25 cellular contexts compared by ENCODE assay signal in the genomic region with DNA sequence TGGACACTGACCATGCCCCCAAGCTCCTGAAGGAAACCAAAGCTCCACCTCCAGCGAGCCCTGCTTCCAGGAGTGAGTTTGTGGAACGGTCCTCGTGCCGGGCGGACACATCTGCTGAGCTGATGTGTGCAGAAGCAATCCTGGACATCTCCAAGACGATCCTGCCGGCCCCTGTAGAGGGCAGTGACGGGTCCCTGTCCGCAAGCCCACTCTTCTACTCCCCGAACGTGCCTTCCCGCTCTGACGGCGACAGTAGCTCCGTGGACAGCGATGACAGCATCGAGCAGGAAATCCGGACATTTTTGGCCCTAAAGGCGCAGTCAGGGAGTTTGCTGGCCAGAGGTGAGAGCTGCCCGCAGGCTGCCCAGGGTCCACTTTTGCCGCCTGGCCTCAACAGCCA. TPM values are rescaled to one million over a fixed set of nuclear protein-coding genes. Genes with fewer than 3 reads are reported as not detected.
DNase-seq lines count a peak whose midpoint lies in the region; ATAC-seq, FAIRE-seq and TF ChIP-seq lines count a peak whose summit lies in the region.
"Had no signal": no experiment of that assay in that cellular context is flagged by ENCODE, and none has a peak within 500 bp of the region (broad histone marks: within the 10 kb centered on the region; RNA-seq: fewer than 3 reads in every experiment).

No MANE protein-coding gene starts in this region.

- H2AFZ ChIP-seq in H9 (ENCODE audit: low read length): no peak overlapping the region
- H2AFZ ChIP-seq in HepG2 (ENCODE audit: low read length): no peak overlapping the region
- H2AFZ ChIP-seq in neuronal stem cell (ENCODE audit: low read length): no peak overlapping the region
- H2AFZ ChIP-seq: GM23338 had no signal

- no CpG with 5 or more reads among the region's 21 CpGs for WGBS in H9 (ENCODE audit: extremely low coverage, insufficient read length, low lambda C conversion rate)
- WGBS in HepG2 (ENCODE audit: low lambda C conversion rate): 95% methylated on average over 16 of the region's 21 CpGs
- WGBS in neuronal stem cell (ENCODE audit: extremely low coverage in 2 of 2, insufficient read length in 2 of 2, insufficient replicate concordance in 1 of 2), 2 donors: no CpG with 5 or more reads among the region's 21 CpGs
- 85% methylated on average over 15 of the region's 21 CpGs for WGBS in esophagus muscularis mucosa

- H4K20me1 ChIP-seq in H9 (ENCODE audit: control insufficient read depth, insufficient read depth, insufficient read length) (no peaks in the 10 kb centered on the region), HepG2 (ENCODE audit: insufficient read depth, low read length) (no peaks in the 10 kb centered on the region)

- H4K5ac ChIP-seq in H9 (ENCODE audit: insufficient read length, low read depth, low read length): no peak overlapping the region

- H3K4me3 Mint-ChIP-seq in H9: no peak overlapping the region
- H3K4me3 Mint-ChIP-seq: CD4-positive, alpha-beta memory T cell; GM23338 had no signal

- H2BK120ac ChIP-seq in H9 (ENCODE audit: low read depth, low read length, poor library complexity, severe bottlenecking) (no peak overlapping the region), neuronal stem cell (ENCODE audit: low read depth, low read length) (no peak overlapping the region)

- no peak overlapping the region for H2BK20ac ChIP-seq in H9 (ENCODE audit: low read depth, low read length, poor library complexity, severe bottlenecking)

- in situ Hi-C loops in HepG2 (cut with HindIII; ENCODE audit: extremely low pct_ligation_motif_present, low pct_unique_long_range_greater_than_20kb): no loop called here

- H3K79me2 ChIP-seq in H9 (ENCODE audit: insufficient read depth, low read length) (no peaks in the 10 kb centered on the region; the same call in 1 of the 2 replicates), HepG2 (ENCODE audit: insufficient read depth, low read length) (peaks cover 11% of the 10 kb centered on the region)

- TF ChIP-seq POLR2A in HepG2 (IDR thresholded peaks at IDR 0.05; ENCODE audit: insufficient read depth in 1 of 2, low read depth in 2 of 2, low read length in 2 of 2) (no peak), esophagus muscularis mucosa (IDR thresholded peaks at IDR 0.05; ENCODE audit: low read depth) (no peak)

- no peaks in the 10 kb centered on the region for H3K27me3 Mint-ChIP-seq in H9 (ENCODE audit: low read depth)

- H3K4me3 ChIP-seq in A673 (ENCODE audit: low read depth, low read length, poor library complexity, severe bottlenecking) (no peak overlapping the region), HepG2 (replicated peaks in 1 of 3; ENCODE audit: insufficient read depth in 1 of 3, low read depth in 2 of 3, low read length in 3 of 3) (no peak overlapping the region), neuronal stem cell (ENCODE audit: low read length in 2 of 2) (no peak overlapping the region), esophagus muscularis mucosa (no peak overlapping the region)
- H3K4me3 ChIP-seq: A549, GM23338 had no signal

- no peak overlapping the region for H3K27ac ChIP-seq in A673 (ENCODE audit: low read depth, low read length, poor library complexity, severe bottlenecking)
- H3K27ac ChIP-seq in H9 (ENCODE audit: insufficient read length, low read depth, low read length): no peak overlapping the region
- no peak overlapping the region for H3K27ac ChIP-seq in HepG2 (ENCODE audit: extremely low read length, insufficient read depth, low read length)
- H3K27ac ChIP-seq in neuronal stem cell (replicated peaks; ENCODE audit: low read length): no peak overlapping the region
- no peak overlapping the region for H3K27ac ChIP-seq in esophagus muscularis mucosa (replicated peaks in 1 of 4)
- H3K27ac ChIP-seq: A549 had no signal

- H3K36me3 ChIP-seq in A673 (ENCODE audit: insufficient read depth, low read length, poor library complexity, severe bottlenecking) (no peaks in the 10 kb centered on the region), HepG2 (replicated peaks in 1 of 2; ENCODE audit: control insufficient read depth in 1 of 2, insufficient read depth in 2 of 2, low read length in 2 of 2) (peaks cover 15 to 33% of the 10 kb centered on the region in 2 experiments; a peak in 4 of 5 replicates), neuronal stem cell (replicated peaks in 1 of 2; ENCODE audit: control insufficient read depth in 2 of 2, insufficient read depth in 2 of 2, low read length in 2 of 2) (peaks cover 54 to 63% of the 10 kb centered on the region in 2 donors), esophagus muscularis mucosa (peaks cover 26 to 72% (median 65%) of the 10 kb centered on the region in 4 donors)

- intact Hi-C loops in A673 (cut with micrococcal nuclease; ENCODE audit: unreplicated experiment): no loop called here
- intact Hi-C loops in HepG2 (cut with micrococcal nuclease; ENCODE audit: unreplicated experiment): no loop called here
- intact Hi-C loops in esophagus muscularis mucosa (cut with DNase I): no loop called here

- H3K9me3 ChIP-seq in A673 (ENCODE audit: low read depth, low read length, poor library complexity, severe bottlenecking): no peaks in the 10 kb centered on the region
- H3K9me3 ChIP-seq in H9 (ENCODE audit: control insufficient read depth, low read depth, low read length): no peaks in the 10 kb centered on the region
- H3K9me3 ChIP-seq in HepG2 (ENCODE audit: low read length): no peaks in the 10 kb centered on the region
- peaks cover 0 to 2% of the 10 kb centered on the region in 2 donors for H3K9me3 ChIP-seq in neuronal stem cell (replicated peaks in 1 of 2; ENCODE audit: control insufficient read depth in 2 of 2, insufficient read depth in 1 of 2, low read depth in 1 of 2, low read length in 2 of 2)
- no peaks in the 10 kb centered on the region for H3K9me3 ChIP-seq in esophagus muscularis mucosa
- H3K9me3 ChIP-seq: A549 had no signal

- no peak overlapping the region for H2AK5ac ChIP-seq in H9 (ENCODE audit: insufficient read length, low read length)
- no peak overlapping the region for H2AK5ac ChIP-seq in neuronal stem cell (ENCODE audit: low read depth, low read length)

- no peak for TF ChIP-seq RAD21 in HepG2 (CRISPR knock-in tag; IDR thresholded peaks at IDR 0.05)

- H3K27ac Mint-ChIP-seq in H9: no peak overlapping the region; a peak in 1 of 7 replicates
- H3K27ac Mint-ChIP-seq: CD4-positive, alpha-beta memory T cell; GM23338 had no signal

- H2BK15ac ChIP-seq in H9 (ENCODE audit: low read depth, low read length): no peak overlapping the region
- no peak overlapping the region for H2BK15ac ChIP-seq in neuronal stem cell (ENCODE audit: low read length)

- H3K4ac ChIP-seq in H9 (ENCODE audit: low read depth, low read length) (no peak overlapping the region), neuronal stem cell (ENCODE audit: low read length) (no peak overlapping the region)

- no peak overlapping the region for H3T11ph ChIP-seq in H9 (ENCODE audit: low read length)

- H3K4me1 ChIP-seq in A673 (ENCODE audit: insufficient read depth, low read length, poor library complexity, severe bottlenecking): peaks cover under 1% of the 10 kb centered on the region
- no peaks in the 10 kb centered on the region; the same call in 1 of the 2 replicates for H3K4me1 ChIP-seq in H9 (ENCODE audit: insufficient read depth, low read length)
- H3K4me1 ChIP-seq in HepG2 (ENCODE audit: insufficient read depth, low read length): peaks cover 35% of the 10 kb centered on the region
- H3K4me1 ChIP-seq in neuronal stem cell (ENCODE audit: control insufficient read depth in 2 of 2, insufficient read depth in 1 of 2, low read depth in 1 of 2, low read length in 2 of 2): peaks cover 2% of the 10 kb centered on the region in 2 donors
- peaks cover 5 to 10% (median 6%) of the 10 kb centered on the region in 4 donors for H3K4me1 ChIP-seq in esophagus muscularis mucosa

- H3K23ac ChIP-seq in H9 (ENCODE audit: insufficient read length, low read depth, low read length) (no peak overlapping the region), neuronal stem cell (ENCODE audit: low read depth, low read length, poor library complexity) (no peak overlapping the region)

- no peaks in the 10 kb centered on the region for H3K27me3 ChIP-seq in A673 (replicated peaks; ENCODE audit: insufficient read depth, low read depth, low read length, poor library complexity)
- no peaks in the 10 kb centered on the region for H3K27me3 ChIP-seq in H9 (ENCODE audit: insufficient read depth, low read length)
- no peaks in the 10 kb centered on the region for H3K27me3 ChIP-seq in HepG2 (ENCODE audit: control insufficient read depth in 1 of 2, insufficient read depth in 2 of 2, low read length in 2 of 2)
- no peaks in the 10 kb centered on the region for H3K27me3 ChIP-seq in neuronal stem cell (ENCODE audit: control insufficient read depth in 3 of 3, insufficient read depth in 3 of 3, low read depth in 1 of 3, low read length in 3 of 3)
- no peaks in the 10 kb centered on the region for H3K27me3 ChIP-seq in esophagus muscularis mucosa

- H4K91ac ChIP-seq in H9 (ENCODE audit: insufficient read length, low read depth, low read length) (no peak overlapping the region), neuronal stem cell (ENCODE audit: low read depth, low read length, poor library complexity) (no peak overlapping the region)

- H3K23me2 ChIP-seq in H9 (ENCODE audit: insufficient read length, low read depth, low read length, poor library complexity, severe bottlenecking): peaks cover 2% of the 10 kb centered on the region

- no TSS peak for BruUV-seq in A673 (replicated peaks; lab: Mats Ljungman, UMichigan)
- no TSS peak for BruUV-seq in HepG2 (replicated peaks; lab: Mats Ljungman, UMichigan)

- no peak for DNase-seq in A673 (ENCODE audit: low spot score)
- peak; percentile 30 for DNase-seq in H9
- DNase-seq in HepG2 (ENCODE audit: low spot score): no peak
- no peak for DNase-seq in neuronal stem cell (ENCODE audit: low spot score)
- DNase-seq in HTR-8/SVneo (ENCODE audit: insufficient read length, low spot score): no peak
- no peak for DNase-seq in esophagus muscularis mucosa (ENCODE audit: extremely low spot score)
- DNase-seq: 8988T; C1 segment of cervical spinal cord; Calu3; CD4-positive, alpha-beta memory T cell; COR-L47; DMS53; DMS79 treated with DMSO at 0.1 percent for 48 hours; GF-D8; HCEC 1CT had no signal

- TF ChIP-seq CTCF in A673 (conservative IDR thresholded peaks at IDR 0.05; ENCODE audit: low read depth, low read length) (0 out of 2 replicates have a peak, but pooled peaks have one; percentile 9), H9 (conservative IDR thresholded peaks at IDR 0.05) (no peak), HepG2 (CRISPR knock-in tag; IDR thresholded peaks at IDR 0.05) (no peak), esophagus muscularis mucosa (IDR thresholded peaks at IDR 0.05) (no peak)

- no peak overlapping the region for H3K56ac ChIP-seq in H9 (ENCODE audit: insufficient read length, low read depth, low read length)

- H2BK5ac ChIP-seq in H9 (ENCODE audit: insufficient read length, low read length) (no peak overlapping the region), neuronal stem cell (ENCODE audit: low read length) (peak overlapping the region; percentile 19)

- H3K14ac ChIP-seq in H9 (ENCODE audit: insufficient read depth, low read length): no peak overlapping the region
- no peak overlapping the region for H3K14ac ChIP-seq in neuronal stem cell (ENCODE audit: low read length)

- CTCF ChIA-PET in A673 (lab: Charles Lee): no interaction called here
- CTCF ChIA-PET in HepG2 (lab: Yijun Ruan, JAX; ENCODE audit: low intra/inter-chr PET ratio, low total read pairs): no interaction called here

- H3K4me1 Mint-ChIP-seq in H9: peaks cover 12 to 13% of the 10 kb centered on the region in 2 experiments

- H3K18ac ChIP-seq in H9 (ENCODE audit: insufficient read length, low read depth, low read length) (no peak overlapping the region), neuronal stem cell (ENCODE audit: low read length) (no peak overlapping the region)

- no peak for FAIRE-seq in HepG2 (lab: Jason Lieb, UNC)
- FAIRE-seq in HTR-8/SVneo (lab: Jason Lieb, UNC): no peak
- FAIRE-seq: A549, GM12891, GM18507 had no signal

- no peaks in the 10 kb centered on the region for H3K9me3 Mint-ChIP-seq in H9
- H3K9me3 Mint-ChIP-seq: CD4-positive, alpha-beta memory T cell; GM23338 had no signal

- peaks cover 26 to 64% (median 62%) of the 10 kb centered on the region in 3 experiments for H3K36me3 Mint-ChIP-seq in H9 (ENCODE audit: insufficient read depth in 1 of 3, low read depth in 3 of 3)
- H3K36me3 Mint-ChIP-seq: CD4-positive, alpha-beta memory T cell had no signal

- TF ChIP-seq EP300 in HepG2 (IDR thresholded peaks at IDR 0.05; ENCODE audit: low read depth in 2 of 2, low read length in 2 of 2) (no peak), HepG2 (CRISPR knock-in tag; IDR thresholded peaks at IDR 0.05; ENCODE audit: borderline replicate concordance) (no peak), esophagus muscularis mucosa (IDR thresholded peaks at IDR 0.05) (no peak)

- H3K4me2 ChIP-seq in H9 (ENCODE audit: insufficient read depth, insufficient read length, low read length) (no peak overlapping the region), HepG2 (ENCODE audit: low read depth, low read length) (no peak overlapping the region), neuronal stem cell (ENCODE audit: insufficient read depth, low read length, poor library complexity, severe bottlenecking) (no peak overlapping the region)
- H3K4me2 ChIP-seq: A549, GM23338 had no signal

- POLR2A ChIA-PET in A673 (lab: Charles Lee; ENCODE audit: low non-redundant PET) (no interaction called here), HepG2 (lab: Yijun Ruan, JAX) (no interaction called here)

- H3K79me1 ChIP-seq in H9 (ENCODE audit: insufficient read depth, low read depth, low read length, poor library complexity, severe bottlenecking): peaks cover 2% of the 10 kb centered on the region
- H3K79me1 ChIP-seq in neuronal stem cell (ENCODE audit: low read depth, low read length): peaks cover 13% of the 10 kb centered on the region

- no peak overlapping the region for H4K8ac ChIP-seq in H9 (replicated peaks; ENCODE audit: insufficient read length, low read depth, low read length)
- no peak overlapping the region for H4K8ac ChIP-seq in neuronal stem cell (ENCODE audit: low read depth, low read length)

- no peak overlapping the region for H3K9ac ChIP-seq in H9 (ENCODE audit: extremely low read depth, insufficient read length, low read length)
- H3K9ac ChIP-seq in HepG2 (ENCODE audit: insufficient read depth, low read depth, low read length): no peak overlapping the region
- H3K9ac ChIP-seq in neuronal stem cell (ENCODE audit: low read depth, low read length, poor library complexity): no peak overlapping the region

- H2BK12ac ChIP-seq in H9 (ENCODE audit: insufficient read length, low read depth, low read length) (no peak overlapping the region), neuronal stem cell (ENCODE audit: low read length) (no peak overlapping the region)

- ATAC-seq in HepG2 (no peak), GM21717 (IDR thresholded peaks at IDR 0.05; ENCODE audit: unreplicated experiment) (no peak), GM18861 (IDR thresholded peaks at IDR 0.05; ENCODE audit: unreplicated experiment) (no peak)
- ATAC-seq: A549, GM23338 had no signal

RNA-seq across cellular contexts. Expression of a gene that starts 6.2 kb away (rescaled TPM):
- total RNA-seq in A673 (2021) (7.4 and 9.6 TPM in 2 replicates), H9 (2021) (34.0 and 38.0 TPM in 2 replicates), HepG2 (2016; rRNA removed; fragmentation: Illumina TruSeq; extraction: Trizol) (7.1 and 11.6 TPM in 2 replicates), esophagus muscularis mucosa (10 to 100 TPM in 3 of 4 donors, 1 to 10 TPM in 1; 10.0 to 31.1 (median 18.2) TPM)
- total RNA-seq in HepG2 (2016; cell fraction: cytosol; rRNA removed; fragmentation: Illumina TruSeq; extraction: Trizol; ENCODE audit: low read depth): 2.2 TPM in 2 replicates
- total RNA-seq in HepG2 (2016; cell fraction: insoluble cytoplasmic fraction; rRNA removed; fragmentation: Illumina TruSeq; extraction: Trizol): 5.6 and 11.2 TPM in 2 replicates
- 3.7 and 4.4 TPM in 2 replicates for total RNA-seq in HepG2 (2016; cell fraction: membrane; rRNA removed; fragmentation: Illumina TruSeq; extraction: Trizol)
- total RNA-seq in HepG2 (2016; cell fraction: nucleus; rRNA removed; fragmentation: Illumina TruSeq; extraction: Trizol): 11.3 and 13.5 TPM in 2 replicates
- 8.6 and 11.9 TPM in 2 replicates for polyA plus RNA-seq in HepG2 (2011; rRNA removed)
- polyA plus RNA-seq in HepG2 (2011; cell fraction: cytosol; rRNA removed): 9.5 and 10.6 TPM in 2 replicates
- 33.5 and 35.4 TPM in 2 replicates for polyA plus RNA-seq in HepG2 (2011; cell fraction: nucleus; rRNA removed)
- polyA plus RNA-seq in HepG2 (2012): 9.5 and 12.9 TPM in 2 replicates
- 1.8 and 2.4 TPM in 2 replicates for polyA plus RNA-seq in HepG2 (2016; cell fraction: cytosol; fragmentation: Illumina TruSeq; extraction: Trizol; ENCODE audit: low read depth)
- polyA plus RNA-seq in HepG2 (2016; cell fraction: insoluble cytoplasmic fraction; fragmentation: Illumina TruSeq; extraction: Trizol; ENCODE audit: low read depth): 5.1 and 7.5 TPM in 2 replicates
- polyA plus RNA-seq in HepG2 (2016; cell fraction: membrane; fragmentation: Illumina TruSeq; extraction: Trizol; ENCODE audit: low read depth): 3.0 and 3.1 TPM in 2 replicates
- 19.4 and 20.2 TPM in 2 replicates for polyA plus RNA-seq in HepG2 (2016; cell fraction: nucleus; fragmentation: Illumina TruSeq; extraction: Trizol; ENCODE audit: insufficient read depth, low read depth)
- polyA minus RNA-seq in HepG2 (2011; rRNA and poly(A)+ RNA removed; ENCODE audit: low replicate concordance): 11.9 and 22.1 TPM in 2 replicates
- 9.1 and 9.9 TPM in 2 replicates for polyA minus RNA-seq in HepG2 (2011; cell fraction: cytosol; rRNA and poly(A)+ RNA removed)
- polyA minus RNA-seq in HepG2 (2011; cell fraction: nucleus; rRNA and poly(A)+ RNA removed): 9.7 and 9.9 TPM in 2 replicates
- polyA plus RNA-seq in neuronal stem cell (2013, experiment 1 of 2): 20.7 TPM
- 20.4 TPM for polyA plus RNA-seq in neuronal stem cell (2013, experiment 2 of 2)

RNA-seq across cellular contexts. Expression of a gene that starts 14.7 kb away (rescaled TPM):
- total RNA-seq in A673 (2021) (83.2 and 88.8 TPM in 2 replicates), H9 (2021) (81.0 and 84.2 TPM in 2 replicates), HepG2 (2016; rRNA removed; fragmentation: Illumina TruSeq; extraction: Trizol) (44.4 and 48.6 TPM in 2 replicates), esophagus muscularis mucosa (10 to 100 TPM; 19.5 to 47.3 (median 37.9) TPM)
- total RNA-seq in HepG2 (2016; cell fraction: cytosol; rRNA removed; fragmentation: Illumina TruSeq; extraction: Trizol; ENCODE audit: low read depth): 19.9 and 20.2 TPM in 2 replicates
- total RNA-seq in HepG2 (2016; cell fraction: insoluble cytoplasmic fraction; rRNA removed; fragmentation: Illumina TruSeq; extraction: Trizol): 40.6 and 44.3 TPM in 2 replicates
- total RNA-seq in HepG2 (2016; cell fraction: membrane; rRNA removed; fragmentation: Illumina TruSeq; extraction: Trizol): 30.5 and 35.9 TPM in 2 replicates
- total RNA-seq in HepG2 (2016; cell fraction: nucleus; rRNA removed; fragmentation: Illumina TruSeq; extraction: Trizol): 22.9 and 23.3 TPM in 2 replicates
- polyA plus RNA-seq in HepG2 (2011; rRNA removed): 86.7 and 98.3 TPM in 2 replicates
- 166 and 225 TPM in 2 replicates for polyA plus RNA-seq in HepG2 (2011; cell fraction: cytosol; rRNA removed)
- 93.0 and 109 TPM in 2 replicates for polyA plus RNA-seq in HepG2 (2011; cell fraction: nucleus; rRNA removed)
- polyA plus RNA-seq in HepG2 (2012): 38.2 and 39.9 TPM in 2 replicates
- polyA plus RNA-seq in HepG2 (2016; cell fraction: cytosol; fragmentation: Illumina TruSeq; extraction: Trizol; ENCODE audit: low read depth): 37.0 and 38.5 TPM in 2 replicates
- polyA plus RNA-seq in HepG2 (2016; cell fraction: insoluble cytoplasmic fraction; fragmentation: Illumina TruSeq; extraction: Trizol; ENCODE audit: low read depth): 94.0 and 109 TPM in 2 replicates
- polyA plus RNA-seq in HepG2 (2016; cell fraction: membrane; fragmentation: Illumina TruSeq; extraction: Trizol; ENCODE audit: low read depth): 51.5 and 52.2 TPM in 2 replicates
- 74.0 and 74.3 TPM in 2 replicates for polyA plus RNA-seq in HepG2 (2016; cell fraction: nucleus; fragmentation: Illumina TruSeq; extraction: Trizol; ENCODE audit: insufficient read depth, low read depth)
- 204 and 352 TPM in 2 replicates for polyA minus RNA-seq in HepG2 (2011; rRNA and poly(A)+ RNA removed; ENCODE audit: low replicate concordance)
- 57.7 TPM in 2 replicates for polyA minus RNA-seq in HepG2 (2011; cell fraction: cytosol; rRNA and poly(A)+ RNA removed)
- 16.6 and 19.0 TPM in 2 replicates for polyA minus RNA-seq in HepG2 (2011; cell fraction: nucleus; rRNA and poly(A)+ RNA removed)
- 88.3 TPM for polyA plus RNA-seq in neuronal stem cell (2013, experiment 1 of 2)
- polyA plus RNA-seq in neuronal stem cell (2013, experiment 2 of 2): 78.9 TPM

RNA-seq across cellular contexts. Expression of a gene that starts 35.4 kb away (rescaled TPM):
- total RNA-seq in A673 (2021): not detected in 2 replicates
- total RNA-seq in H9 (2021): not detected in 2 replicates
- total RNA-seq in HepG2 (2016; rRNA removed; fragmentation: Illumina TruSeq; extraction: Trizol): not detected in 2 replicates
- total RNA-seq in HepG2 (2016; cell fraction: cytosol; rRNA removed; fragmentation: Illumina TruSeq; extraction: Trizol; ENCODE audit: low read depth): not detected in 2 replicates
- total RNA-seq in HepG2 (2016; cell fraction: insoluble cytoplasmic fraction; rRNA removed; fragmentation: Illumina TruSeq; extraction: Trizol): not detected in 2 replicates
- total RNA-seq in HepG2 (2016; cell fraction: membrane; rRNA removed; fragmentation: Illumina TruSeq; extraction: Trizol): not detected in 2 replicates
- not detected in 2 replicates for total RNA-seq in HepG2 (2016; cell fraction: nucleus; rRNA removed; fragmentation: Illumina TruSeq; extraction: Trizol)
- polyA plus RNA-seq in HepG2 (2011; rRNA removed): not detected in 2 replicates
- 0.09 TPM in 1 of 2 replicates, not detected in the other for polyA plus RNA-seq in HepG2 (2011; cell fraction: cytosol; rRNA removed)
- not detected in 2 replicates for polyA plus RNA-seq in HepG2 (2011; cell fraction: nucleus; rRNA removed)
- not detected in 2 replicates for polyA plus RNA-seq in HepG2 (2012)
- not detected in 2 replicates for polyA plus RNA-seq in HepG2 (2016; cell fraction: cytosol; fragmentation: Illumina TruSeq; extraction: Trizol; ENCODE audit: low read depth)
- polyA plus RNA-seq in HepG2 (2016; cell fraction: insoluble cytoplasmic fraction; fragmentation: Illumina TruSeq; extraction: Trizol; ENCODE audit: low read depth): not detected in 2 replicates
- not detected in 2 replicates for polyA plus RNA-seq in HepG2 (2016; cell fraction: membrane; fragmentation: Illumina TruSeq; extraction: Trizol; ENCODE audit: low read depth)
- not detected in 2 replicates for polyA plus RNA-seq in HepG2 (2016; cell fraction: nucleus; fragmentation: Illumina TruSeq; extraction: Trizol; ENCODE audit: insufficient read depth, low read depth)
- not detected in 2 replicates for polyA minus RNA-seq in HepG2 (2011; rRNA and poly(A)+ RNA removed; ENCODE audit: low replicate concordance)
- polyA minus RNA-seq in HepG2 (2011; cell fraction: cytosol; rRNA and poly(A)+ RNA removed): not detected in 2 replicates
- polyA minus RNA-seq in HepG2 (2011; cell fraction: nucleus; rRNA and poly(A)+ RNA removed): not detected in 2 replicates
- polyA plus RNA-seq in neuronal stem cell (2013, experiment 1 of 2): not detected
- polyA plus RNA-seq in neuronal stem cell (2013, experiment 2 of 2): not detected
- not detected for total RNA-seq in esophagus muscularis mucosa
- total RNA-seq: Calu3; CD4-positive, alpha-beta memory T cell; Daoy; G401; GM23338; H4 had no signal
- polyA plus RNA-seq: A549; BJ; CD4-positive, alpha-beta memory T cell had no signal
